In genomic region chr11:111870113-111870512, GRCh38 we compare ENCODE assay signal across 8 cellular contexts. TPM values are rescaled to one million over a fixed set of nuclear protein-coding genes. Genes with fewer than 3 reads are reported as not detected.
DNase-seq lines count a peak whose midpoint lies in the region; ATAC-seq and TF ChIP-seq lines count a peak whose summit lies in the region.

No MANE protein-coding gene starts in this region.

- H3K18ac ChIP-seq in neuronal stem cell (ENCODE audit: low read length) = no peak overlapping the region

- RAD21 ChIA-PET in HCT116 (lab: Charles Lee; ENCODE audit: low non-redundant PET in 1 of 2, low total read pairs in 2 of 2, uncharacterized antibody in 2 of 2, unreplicated experiment in 2 of 2) = interaction anchor here in 1 of 2 experiments (0.7 kb wide), 1 partner anchor 53 kb away, joined by 6 read pairs; no protein-coding TSS in a partner anchor

- H3K4ac ChIP-seq in neuronal stem cell (ENCODE audit: low read length) = no peak overlapping the region

- no TSS peak for BruUV-seq in HCT116 (replicated peaks; lab: Mats Ljungman, UMichigan)

- H3K23ac ChIP-seq in neuronal stem cell (ENCODE audit: low read depth, low read length, poor library complexity) = no peak overlapping the region

- H3K9me2 ChIP-seq in HCT116 (ENCODE audit: insufficient read depth) = no peaks in the 10 kb centered on the region

- peak overlapping the region; percentile 32 for H3K4me3 Mint-ChIP-seq in activated naive CD8-positive, alpha-beta T cell treated with anti-CD3 and anti-CD28 coated beads for 36 hours

- no peak for ATAC-seq in HCT116

- peaks cover 23% of the 10 kb centered on the region for H3K36me3 Mint-ChIP-seq in activated naive CD8-positive, alpha-beta T cell treated with anti-CD3 and anti-CD28 coated beads for 36 hours

- H4K91ac ChIP-seq in neuronal stem cell (ENCODE audit: low read depth, low read length, poor library complexity) = no peak overlapping the region

- H3K79me2 ChIP-seq in HCT116 (ENCODE audit: insufficient read depth, low read length) = 0 out of 2 replicates have a peak, but pooled peaks cover 9% of the 10 kb centered on the region

- H3K4me1 Mint-ChIP-seq in activated naive CD8-positive, alpha-beta T cell treated with anti-CD3 and anti-CD28 coated beads for 36 hours = peaks cover 14% of the 10 kb centered on the region

- H3K27me3 ChIP-seq in BE2C = no peaks in the 10 kb centered on the region
- H3K27me3 ChIP-seq in HCT116 (ENCODE audit: insufficient read depth, low read length) = no peaks in the 10 kb centered on the region
- H3K27me3 ChIP-seq in mucosa of rectum (ENCODE audit: control insufficient read depth in 2 of 2, insufficient read depth in 2 of 2, low read length in 2 of 2) = no peaks in the 10 kb centered on the region
- no peaks in the 10 kb centered on the region for H3K27me3 ChIP-seq in neuronal stem cell (ENCODE audit: control insufficient read depth in 3 of 3, insufficient read depth in 3 of 3, low read depth in 1 of 3, low read length in 3 of 3)

- H3K4me1 ChIP-seq in BE2C (no peaks in the 10 kb centered on the region), HCT116 (ENCODE audit: control insufficient read depth in 1 of 2, insufficient read depth in 2 of 2, low read length in 2 of 2) (peaks cover 0 to 18% of the 10 kb centered on the region in 2 experiments; a peak in 3 of 4 replicates), mucosa of rectum (ENCODE audit: control insufficient read depth in 2 of 2, insufficient read depth in 2 of 2, low read length in 2 of 2) (peaks cover 10 to 14% of the 10 kb centered on the region in 2 donors), neuronal stem cell (ENCODE audit: control insufficient read depth in 2 of 2, insufficient read depth in 1 of 2, low read depth in 1 of 2, low read length in 2 of 2) (no peaks in the 10 kb centered on the region)

- DNase-seq in BE2C (no peak), HCT116 (ENCODE audit: low read depth, low spot score) (no peak), neuronal stem cell (ENCODE audit: low spot score) (no peak), OCI-M1 (lab: John Stamatoyannopoulos, UW) (no peak), NCI-H2227 treated with DMSO at 0.1 percent for 48 hours (lab: John Stamatoyannopoulos, UW) (no peak), SIG-M5 (lab: John Stamatoyannopoulos, UW) (no peak)
- no peak for DNase-seq in activated naive CD8-positive, alpha-beta T cell treated with anti-CD3 and anti-CD28 coated beads for 36 hours

- no peaks in the 10 kb centered on the region for H4K20me1 ChIP-seq in HCT116 (ENCODE audit: insufficient read depth)

- TF ChIP-seq RAD21 in HCT116 (IDR thresholded peaks at IDR 0.05; ENCODE audit: low read depth) = no peak

- no peak overlapping the region for H3K27ac Mint-ChIP-seq in activated naive CD8-positive, alpha-beta T cell treated with anti-CD3 and anti-CD28 coated beads for 36 hours

- no CpG with 5 or more reads among the region's 1 CpG for WGBS in neuronal stem cell (ENCODE audit: extremely low coverage in 2 of 2, insufficient read length in 2 of 2, insufficient replicate concordance in 1 of 2), 2 donors

- H3K4me3 ChIP-seq in BE2C (ENCODE audit: low read depth, low read length) (peak overlapping the region; percentile 82; the same call in 1 of the 2 replicates), HCT116 (replicated peaks in 1 of 2; ENCODE audit: low read depth in 1 of 2, low read length in 2 of 2) (peak overlapping the region; percentile 89 to 90), mucosa of rectum (ENCODE audit: low read length in 2 of 2) (peak overlapping the region; percentile 94 to 97), neuronal stem cell (ENCODE audit: low read length in 2 of 2) (peak overlapping the region in 1 of 2 donors; percentile 82)

- H3K9ac ChIP-seq in HCT116 (ENCODE audit: low read length) (peak overlapping the region; percentile 66), mucosa of rectum (ENCODE audit: low read depth in 1 of 2, low read length in 2 of 2) (peak overlapping the region in 1 of 2 donors; percentile 85), neuronal stem cell (ENCODE audit: low read depth, low read length, poor library complexity) (no peak overlapping the region)

- no peaks in the 10 kb centered on the region for H3K79me1 ChIP-seq in neuronal stem cell (ENCODE audit: low read depth, low read length)

- no peak overlapping the region for H2BK5ac ChIP-seq in neuronal stem cell (ENCODE audit: low read length)

- peaks cover 15% of the 10 kb centered on the region for H3K36me3 ChIP-seq in BE2C
- peaks cover 8 to 11% of the 10 kb centered on the region in 2 experiments; a peak in 3 of 4 replicates for H3K36me3 ChIP-seq in HCT116 (ENCODE audit: control insufficient read depth in 1 of 2, insufficient read depth in 2 of 2, low read length in 2 of 2)
- H3K36me3 ChIP-seq in mucosa of rectum (ENCODE audit: control insufficient read depth in 2 of 2, insufficient read depth in 2 of 2, low read length in 2 of 2) = peaks cover 3 to 18% of the 10 kb centered on the region in 2 donors
- peaks cover 7 to 43% of the 10 kb centered on the region in 2 donors for H3K36me3 ChIP-seq in neuronal stem cell (replicated peaks in 1 of 2; ENCODE audit: control insufficient read depth in 2 of 2, insufficient read depth in 2 of 2, low read length in 2 of 2)

- H2AFZ ChIP-seq in HCT116 (ENCODE audit: low read depth, low read length, poor library complexity, severe bottlenecking) (no peak overlapping the region), neuronal stem cell (ENCODE audit: low read length) (no peak overlapping the region)

- H2BK120ac ChIP-seq in neuronal stem cell (ENCODE audit: low read depth, low read length) = no peak overlapping the region

- POLR2A ChIA-PET in HCT116 (lab: Charles Lee) = no interaction called here

- no peaks in the 10 kb centered on the region for H3K9me3 ChIP-seq in BE2C
- no peaks in the 10 kb centered on the region for H3K9me3 ChIP-seq in HCT116 (ENCODE audit: control insufficient read depth in 1 of 2, insufficient read depth in 1 of 2, low read depth in 1 of 2, low read length in 2 of 2)
- H3K9me3 ChIP-seq in mucosa of rectum (ENCODE audit: control insufficient read depth in 2 of 2, low read length in 2 of 2) = no peaks in the 10 kb centered on the region
- no peaks in the 10 kb centered on the region for H3K9me3 ChIP-seq in neuronal stem cell (replicated peaks in 1 of 2; ENCODE audit: control insufficient read depth in 2 of 2, insufficient read depth in 1 of 2, low read depth in 1 of 2, low read length in 2 of 2)

- no peak for TF ChIP-seq CTCF in BE2C (IDR thresholded peaks at IDR 0.05; ENCODE audit: low read depth, low read length)
- TF ChIP-seq CTCF in HCT116 (IDR thresholded peaks at IDR 0.05 in 2 of 3, conservative IDR thresholded peaks at IDR 0.05 in 1 of 3; ENCODE audit: borderline replicate concordance in 1 of 3, insufficient read depth in 1 of 3, low read depth in 2 of 3, low read length in 2 of 3) = no peak

- H2BK12ac ChIP-seq in neuronal stem cell (ENCODE audit: low read length) = no peak overlapping the region

- no peak overlapping the region for H4K8ac ChIP-seq in neuronal stem cell (ENCODE audit: low read depth, low read length)

- peak overlapping the region; percentile 90 for H3K4me2 ChIP-seq in HCT116 (ENCODE audit: low read length)
- no peak overlapping the region for H3K4me2 ChIP-seq in neuronal stem cell (ENCODE audit: insufficient read depth, low read length, poor library complexity, severe bottlenecking)

- no peak for TF ChIP-seq POLR2A in HCT116 (IDR thresholded peaks at IDR 0.05; ENCODE audit: borderline replicate concordance, extremely low read depth, insufficient read depth, insufficient read length)

- no peak overlapping the region for H2BK15ac ChIP-seq in neuronal stem cell (ENCODE audit: low read length)

- no peaks in the 10 kb centered on the region for H3K27me3 Mint-ChIP-seq in activated naive CD8-positive, alpha-beta T cell treated with anti-CD3 and anti-CD28 coated beads for 36 hours

- H3K27ac ChIP-seq in HCT116 (ENCODE audit: low read depth, low read length) (peak overlapping the region; percentile 76; the same call in 1 of the 2 replicates), mucosa of rectum (ENCODE audit: low read depth in 2 of 2, low read length in 2 of 2) (no peak overlapping the region), neuronal stem cell (replicated peaks; ENCODE audit: low read length) (no peak overlapping the region)

- H3K14ac ChIP-seq in neuronal stem cell (ENCODE audit: low read length) = no peak overlapping the region

- no peak overlapping the region for H2AK5ac ChIP-seq in neuronal stem cell (ENCODE audit: low read depth, low read length)

- CTCF ChIA-PET in HCT116 (lab: Charles Lee) = interaction anchor here (0.9 to 1.5 kb wide), 3 partner anchors 19 to 112 kb away, joined by 3 to 4 read pairs (median 3); no protein-coding TSS in a partner anchor

- intact Hi-C loops in HCT116 (cut with micrococcal nuclease) = no loop called here

- no peaks in the 10 kb centered on the region for H3K9me3 Mint-ChIP-seq in activated naive CD8-positive, alpha-beta T cell treated with anti-CD3 and anti-CD28 coated beads for 36 hours

RNA-seq across cellular contexts. Expression of gene ALG9, which starts 1.3 kb away (rescaled TPM):
- polyA plus RNA-seq in BE2C (2012; ENCODE audit: insufficient read depth, insufficient read length, low read depth) = 29.1 TPM
- 23.7 TPM for total RNA-seq in HCT116 (2021; ENCODE audit: unreplicated experiment)
- 26.0 and 30.3 TPM in 2 replicates for polyA plus RNA-seq in HCT116 (2012)
- total RNA-seq in activated naive CD8-positive, alpha-beta T cell treated with anti-CD3 and anti-CD28 coated beads for 36 hours = 10 to 100 TPM; 36.4 to 36.8 TPM
- 44.7 TPM for polyA plus RNA-seq in neuronal stem cell (2013, experiment 1 of 2)
- 48.8 TPM for polyA plus RNA-seq in neuronal stem cell (2013, experiment 2 of 2)

RNA-seq across cellular contexts. Expression of gene FDXACB1, which starts 8.9 kb away (rescaled TPM):
- polyA plus RNA-seq in BE2C (2012; ENCODE audit: insufficient read depth, insufficient read length, low read depth) = 5.7 TPM
- total RNA-seq in HCT116 (2021; ENCODE audit: unreplicated experiment) = 3.8 TPM
- polyA plus RNA-seq in HCT116 (2012) = 1.1 and 1.3 TPM in 2 replicates
- 1 to 10 TPM; 8.8 to 9.9 TPM for total RNA-seq in activated naive CD8-positive, alpha-beta T cell treated with anti-CD3 and anti-CD28 coated beads for 36 hours
- 2.1 TPM for polyA plus RNA-seq in neuronal stem cell (2013, experiment 1 of 2)
- 2.0 TPM for polyA plus RNA-seq in neuronal stem cell (2013, experiment 2 of 2)

RNA-seq across cellular contexts. Expression of gene CFAP68, which starts 9.2 kb away (rescaled TPM):
- polyA plus RNA-seq in BE2C (2012; ENCODE audit: insufficient read depth, insufficient read length, low read depth) = 24.8 TPM
- total RNA-seq in HCT116 (2021; ENCODE audit: unreplicated experiment) = 49.6 TPM
- polyA plus RNA-seq in HCT116 (2012) = 55.3 and 70.7 TPM in 2 replicates
- 10 to 100 TPM; 45.8 to 47.0 TPM for total RNA-seq in activated naive CD8-positive, alpha-beta T cell treated with anti-CD3 and anti-CD28 coated beads for 36 hours
- polyA plus RNA-seq in neuronal stem cell (2013, experiment 1 of 2) = 56.0 TPM
- 51.1 TPM for polyA plus RNA-seq in neuronal stem cell (2013, experiment 2 of 2)

RNA-seq across cellular contexts. Expression of gene CRYAB, which starts 41.5 kb away (rescaled TPM):
- polyA plus RNA-seq in BE2C (2012; ENCODE audit: insufficient read depth, insufficient read length, low read depth) = not detected
- total RNA-seq in HCT116 (2021; ENCODE audit: unreplicated experiment) = not detected
- not detected in 2 replicates for polyA plus RNA-seq in HCT116 (2012)
- not detected for total RNA-seq in activated naive CD8-positive, alpha-beta T cell treated with anti-CD3 and anti-CD28 coated beads for 36 hours
- polyA plus RNA-seq in neuronal stem cell (2013, experiment 1 of 2) = 2.4 TPM
- 2.2 TPM for polyA plus RNA-seq in neuronal stem cell (2013, experiment 2 of 2)

RNA-seq across cellular contexts. Expression of gene HSPB2, which starts 42.4 kb away (rescaled TPM):
- polyA plus RNA-seq in BE2C (2012; ENCODE audit: insufficient read depth, insufficient read length, low read depth) = not detected
- not detected for total RNA-seq in HCT116 (2021; ENCODE audit: unreplicated experiment)
- polyA plus RNA-seq in HCT116 (2012) = 0.09 and 0.11 TPM in 2 replicates
- not detected for total RNA-seq in activated naive CD8-positive, alpha-beta T cell treated with anti-CD3 and anti-CD28 coated beads for 36 hours
- 0.14 TPM for polyA plus RNA-seq in neuronal stem cell (2013, experiment 1 of 2)
- 0.21 TPM for polyA plus RNA-seq in neuronal stem cell (2013, experiment 2 of 2)
